Comparison of ENCODE assay signal across 1 cellular context in genomic region chr16:1974157-1975070, GRCh38.
TF ChIP-seq lines count a peak whose summit lies in the region.

No MANE protein-coding gene starts in this region.

TF ChIP-seq in GM23338, 12 proteins besides CTCF, POLR2A, EP300 and RAD21:
- TF ChIP-seq ZNF462 (CRISPR knock-in tag; IDR thresholded peaks at IDR 0.05) = no peak
